ENCODE assay signal across 1 cellular context in the genomic region with DNA sequence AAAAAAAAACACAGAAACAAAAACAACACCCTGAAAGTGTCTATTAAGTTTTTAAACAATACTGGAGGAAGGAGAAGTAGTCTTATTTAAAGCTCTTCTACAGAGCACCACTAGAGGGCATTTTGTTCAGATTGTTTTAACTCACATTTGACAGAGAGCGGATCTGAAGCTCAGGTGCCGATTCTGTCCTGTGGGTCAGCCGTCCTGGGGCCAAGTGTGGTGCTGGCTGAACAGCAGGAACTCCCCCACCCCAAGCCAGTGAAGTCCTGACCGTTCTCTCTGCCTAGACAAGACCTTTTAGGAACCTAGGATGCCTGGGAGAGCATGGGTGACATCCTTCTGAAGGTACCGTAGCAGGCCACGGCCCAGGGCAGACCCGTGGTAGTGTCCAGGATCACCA.
TF ChIP-seq lines count a peak whose summit lies in the region.

No MANE protein-coding gene starts in this region.

TF ChIP-seq in H1, 55 proteins besides CTCF, POLR2A, EP300 and RAD21 (continued from another document):
- TF ChIP-seq, protein P1, sequence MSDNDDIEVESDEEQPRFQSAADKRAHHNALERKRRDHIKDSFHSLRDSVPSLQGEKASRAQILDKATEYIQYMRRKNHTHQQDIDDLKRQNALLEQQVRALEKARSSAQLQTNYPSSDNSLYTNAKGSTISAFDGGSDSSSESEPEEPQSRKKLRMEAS (IDR thresholded peaks at IDR 0.05), result no peak
- no peak for TF ChIP-seq TAF7 (optimal IDR thresholded peaks at IDR 0.05; ENCODE audit: borderline replicate concordance, low read depth, low read length)
- no peak for TF ChIP-seq SUZ12 (IDR thresholded peaks at IDR 0.05; ENCODE audit: low read length)
- TF ChIP-seq SP1 (IDR thresholded peaks at IDR 0.05; ENCODE audit: low read depth, low read length), result no peak
- no peak for TF ChIP-seq JUND (IDR thresholded peaks at IDR 0.05; ENCODE audit: low read length)
- TF ChIP-seq ASH2L (IDR thresholded peaks at IDR 0.05; ENCODE audit: low read length), result no peak
- no peak for TF ChIP-seq CREB1 (IDR thresholded peaks at IDR 0.05)
- no peak for TF ChIP-seq TAF1 (IDR thresholded peaks at IDR 0.05; ENCODE audit: low read depth, low read length)
